In the genomic region with DNA sequence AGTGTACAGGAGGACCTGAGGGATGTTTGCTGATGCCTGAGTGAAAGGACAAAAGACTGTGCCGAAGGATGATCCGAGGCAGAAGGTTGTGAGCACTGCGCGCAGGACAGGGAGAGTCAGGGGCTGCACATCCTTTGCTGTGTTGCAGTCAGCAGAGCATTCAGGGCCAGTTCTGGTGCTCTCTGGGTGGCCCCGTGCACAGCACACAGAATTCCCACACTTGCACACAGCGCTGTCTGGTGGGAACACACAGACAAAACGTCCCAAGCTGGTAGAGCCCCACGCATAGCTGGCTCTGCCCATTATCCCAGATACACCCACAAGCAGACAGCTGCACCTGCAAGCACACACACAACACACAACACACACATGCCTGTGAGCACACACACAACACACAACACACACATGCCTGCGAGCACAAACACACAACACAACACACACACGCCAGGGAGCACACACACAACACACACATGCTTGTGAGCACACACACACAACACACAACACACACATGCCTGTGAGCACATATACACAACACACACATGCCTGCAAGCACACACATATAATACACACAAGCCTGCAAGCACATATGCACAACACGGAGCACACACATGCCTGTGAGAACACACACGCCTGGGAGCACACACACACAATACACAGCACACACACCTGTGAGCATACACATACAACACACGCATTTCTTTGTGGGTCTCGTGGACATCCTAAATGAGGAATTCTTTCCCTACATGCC, we compare ENCODE assay signal across 1 cellular context.
TF ChIP-seq lines count a peak whose summit lies in the region.

No MANE protein-coding gene starts in this region.

TF ChIP-seq in HEK293, 187 proteins besides CTCF, POLR2A, EP300 and RAD21 (continued from another document):
- TF ChIP-seq, protein P1, sequence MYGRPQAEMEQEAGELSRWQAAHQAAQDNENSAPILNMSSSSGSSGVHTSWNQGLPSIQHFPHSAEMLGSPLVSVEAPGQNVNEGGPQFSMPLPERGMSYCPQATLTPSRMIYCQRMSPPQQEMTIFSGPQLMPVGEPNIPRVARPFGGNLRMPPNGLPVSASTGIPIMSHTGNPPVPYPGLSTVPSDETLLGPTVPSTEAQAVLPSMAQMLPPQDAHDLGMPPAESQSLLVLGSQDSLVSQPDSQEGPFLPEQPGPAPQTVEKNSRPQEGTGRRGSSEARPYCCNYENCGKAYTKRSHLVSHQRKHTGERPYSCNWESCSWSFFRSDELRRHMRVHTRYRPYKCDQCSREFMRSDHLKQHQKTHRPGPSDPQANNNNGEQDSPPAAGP (tag by site-specific recombination; IDR thresholded peaks at IDR 0.05) = peak; percentile 36; the same call in 1 of the 2 replicates
- TF ChIP-seq ZBTB21 (tag by site-specific recombination; IDR thresholded peaks at IDR 0.05) = no peak
- no peak for TF ChIP-seq ZNF433 (tag by site-specific recombination; IDR thresholded peaks at IDR 0.05; ENCODE audit: low read depth)
- TF ChIP-seq, protein P2, sequence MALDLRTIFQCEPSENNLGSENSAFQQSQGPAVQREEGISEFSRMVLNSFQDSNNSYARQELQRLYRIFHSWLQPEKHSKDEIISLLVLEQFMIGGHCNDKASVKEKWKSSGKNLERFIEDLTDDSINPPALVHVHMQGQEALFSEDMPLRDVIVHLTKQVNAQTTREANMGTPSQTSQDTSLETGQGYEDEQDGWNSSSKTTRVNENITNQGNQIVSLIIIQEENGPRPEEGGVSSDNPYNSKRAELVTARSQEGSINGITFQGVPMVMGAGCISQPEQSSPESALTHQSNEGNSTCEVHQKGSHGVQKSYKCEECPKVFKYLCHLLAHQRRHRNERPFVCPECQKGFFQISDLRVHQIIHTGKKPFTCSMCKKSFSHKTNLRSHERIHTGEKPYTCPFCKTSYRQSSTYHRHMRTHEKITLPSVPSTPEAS (tag by site-specific recombination; IDR thresholded peaks at IDR 0.05) = peak; percentile 90
- TF ChIP-seq, protein P3, sequence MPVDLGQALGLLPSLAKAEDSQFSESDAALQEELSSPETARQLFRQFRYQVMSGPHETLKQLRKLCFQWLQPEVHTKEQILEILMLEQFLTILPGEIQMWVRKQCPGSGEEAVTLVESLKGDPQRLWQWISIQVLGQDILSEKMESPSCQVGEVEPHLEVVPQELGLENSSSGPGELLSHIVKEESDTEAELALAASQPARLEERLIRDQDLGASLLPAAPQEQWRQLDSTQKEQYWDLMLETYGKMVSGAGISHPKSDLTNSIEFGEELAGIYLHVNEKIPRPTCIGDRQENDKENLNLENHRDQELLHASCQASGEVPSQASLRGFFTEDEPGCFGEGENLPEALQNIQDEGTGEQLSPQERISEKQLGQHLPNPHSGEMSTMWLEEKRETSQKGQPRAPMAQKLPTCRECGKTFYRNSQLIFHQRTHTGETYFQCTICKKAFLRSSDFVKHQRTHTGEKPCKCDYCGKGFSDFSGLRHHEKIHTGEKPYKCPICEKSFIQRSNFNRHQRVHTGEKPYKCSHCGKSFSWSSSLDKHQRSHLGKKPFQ (tag by site-specific recombination; IDR thresholded peaks at IDR 0.05) = peak; percentile 60
- peak; percentile 46 for TF ChIP-seq SCRT2 (tag by site-specific recombination; IDR thresholded peaks at IDR 0.05)
- TF ChIP-seq, protein P4, sequence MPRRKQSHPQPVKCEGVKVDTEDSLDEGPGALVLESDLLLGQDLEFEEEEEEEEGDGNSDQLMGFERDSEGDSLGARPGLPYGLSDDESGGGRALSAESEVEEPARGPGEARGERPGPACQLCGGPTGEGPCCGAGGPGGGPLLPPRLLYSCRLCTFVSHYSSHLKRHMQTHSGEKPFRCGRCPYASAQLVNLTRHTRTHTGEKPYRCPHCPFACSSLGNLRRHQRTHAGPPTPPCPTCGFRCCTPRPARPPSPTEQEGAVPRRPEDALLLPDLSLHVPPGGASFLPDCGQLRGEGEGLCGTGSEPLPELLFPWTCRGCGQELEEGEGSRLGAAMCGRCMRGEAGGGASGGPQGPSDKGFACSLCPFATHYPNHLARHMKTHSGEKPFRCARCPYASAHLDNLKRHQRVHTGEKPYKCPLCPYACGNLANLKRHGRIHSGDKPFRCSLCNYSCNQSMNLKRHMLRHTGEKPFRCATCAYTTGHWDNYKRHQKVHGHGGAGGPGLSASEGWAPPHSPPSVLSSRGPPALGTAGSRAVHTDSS (tag by site-specific recombination; IDR thresholded peaks at IDR 0.05) = no peak
